ENCODE assay signal across 8 cellular contexts in genomic region chrX:12080265-12080664, GRCh38. TPM values are rescaled to one million over a fixed set of nuclear protein-coding genes. Genes with fewer than 3 reads are reported as not detected.
DNase-seq lines count a peak whose midpoint lies in the region; ATAC-seq and TF ChIP-seq lines count a peak whose summit lies in the region.

No MANE protein-coding gene starts in this region.

- no peaks in the 10 kb centered on the region for H3K36me3 ChIP-seq in HEK293 (ENCODE audit: control insufficient read depth in 2 of 2, insufficient read depth in 1 of 2, low read length in 2 of 2)

- ATAC-seq in stimulated activated effector memory CD8-positive, alpha-beta T cell treated with anti-CD3 and anti-CD28 coated beads, Interleukin-12 subunit alpha, Interleukin-12 subunit beta, amount 100 ng/mL, for 72 hours, result no peak

- POLR2A ChIA-PET in HEK293 (lab: Yijun Ruan, JAX), result no interaction called here

- TF ChIP-seq CTCF in HEK293 (tag by site-specific recombination; IDR thresholded peaks at IDR 0.05) (no peak), fibroblast of the aortic adventitia (IDR thresholded peaks at IDR 0.05; ENCODE audit: insufficient read depth, low read length) (peak; percentile 57)

- peak; percentile 34 for DNase-seq in COR-L47 (lab: John Stamatoyannopoulos, UW)
- peak; percentile 34 for DNase-seq in NOMO-1 treated with dmso at 0.1 percent for 144 hours (lab: John Stamatoyannopoulos, UW; ENCODE audit: unreplicated experiment)
- peak; percentile 69 for DNase-seq in fibroblast of the aortic adventitia (ENCODE audit: low read depth)
- peak; percentile 18 for DNase-seq in stromal cell of bone marrow (ENCODE audit: low read depth)
- no peak for DNase-seq in islet precursor cell
- DNase-seq in activated naive CD4-positive, alpha-beta T cell (lab: John Stamatoyannopoulos, UW), result no peak
- DNase-seq in stimulated activated effector memory CD8-positive, alpha-beta T cell treated with anti-CD3 and anti-CD28 coated beads, Interleukin-12 subunit alpha, Interleukin-12 subunit beta, amount 100 ng/mL, for 72 hours (ENCODE audit: low spot score in 2 of 2), result no peak

- no peaks in the 10 kb centered on the region for H3K4me1 Mint-ChIP-seq in stimulated activated effector memory CD8-positive, alpha-beta T cell treated with anti-CD3 and anti-CD28 coated beads, Interleukin-12 subunit alpha, Interleukin-12 subunit beta, amount 100 ng/mL, for 72 hours

- H3K4me3 Mint-ChIP-seq in stimulated activated effector memory CD8-positive, alpha-beta T cell treated with anti-CD3 and anti-CD28 coated beads, Interleukin-12 subunit alpha, Interleukin-12 subunit beta, amount 100 ng/mL, for 72 hours, result no peak overlapping the region

- H3K4me3 ChIP-seq in HEK293 (ENCODE audit: low read depth, low read length) (no peak overlapping the region), fibroblast of the aortic adventitia (ENCODE audit: low read depth, low read length) (no peak overlapping the region)

- H3K9me3 Mint-ChIP-seq in stimulated activated effector memory CD8-positive, alpha-beta T cell treated with anti-CD3 and anti-CD28 coated beads, Interleukin-12 subunit alpha, Interleukin-12 subunit beta, amount 100 ng/mL, for 72 hours, result no peaks in the 10 kb centered on the region

- peaks cover 3% of the 10 kb centered on the region; the same call in 1 of the 2 replicates for H3K4me1 ChIP-seq in HEK293 (ENCODE audit: control insufficient read depth, insufficient read depth, low read length)

- H3K27ac ChIP-seq in HEK293 (ENCODE audit: extremely low read depth, low read depth, low read length), result peak overlapping the region; percentile 54; the same call in 1 of the 2 replicates

- CTCF ChIA-PET in HEK293 (lab: Yijun Ruan, JAX), result interaction anchor here (0.6 to 2.0 kb wide), 30 partner anchors 11 to 743 kb away, joined by 3 to 17 read pairs (median 4); no protein-coding TSS in a partner anchor

- H3K9me3 ChIP-seq in HEK293 (ENCODE audit: control insufficient read depth, insufficient read depth, low read depth, low read length), result no peaks in the 10 kb centered on the region; the same call in 1 of the 2 replicates

- no peak overlapping the region for H3K27ac Mint-ChIP-seq in stimulated activated effector memory CD8-positive, alpha-beta T cell treated with anti-CD3 and anti-CD28 coated beads, Interleukin-12 subunit alpha, Interleukin-12 subunit beta, amount 100 ng/mL, for 72 hours

- no peaks in the 10 kb centered on the region for H3K36me3 Mint-ChIP-seq in stimulated activated effector memory CD8-positive, alpha-beta T cell treated with anti-CD3 and anti-CD28 coated beads, Interleukin-12 subunit alpha, Interleukin-12 subunit beta, amount 100 ng/mL, for 72 hours

TF ChIP-seq in HEK293, 187 proteins besides CTCF, POLR2A, EP300 and RAD21:
- TF ChIP-seq SCRT1 (tag by site-specific recombination; IDR thresholded peaks at IDR 0.05; ENCODE audit: borderline replicate concordance) (peak; percentile 53; the same call in 1 of the 2 replicates), ZNF654 (tag by site-specific recombination; IDR thresholded peaks at IDR 0.05; ENCODE audit: low read depth) (peak; percentile 70), SCRT2 (tag by site-specific recombination; IDR thresholded peaks at IDR 0.05) (peak; percentile 33; the same call in 1 of the 2 replicates), HOXD13 (CRISPR knock-in tag; IDR thresholded peaks at IDR 0.05; ENCODE audit: borderline replicate concordance) (no peak), ZSCAN30 (tag by site-specific recombination; IDR thresholded peaks at IDR 0.05) (0 out of 2 replicates have a peak, but pooled peaks have one; percentile 32), ZNF121 (tag by site-specific recombination; IDR thresholded peaks at IDR 0.05) (no peak), ZEB2 (tag by site-specific recombination; IDR thresholded peaks at IDR 0.05) (no peak), ZNF211 (tag by site-specific recombination; IDR thresholded peaks at IDR 0.05; ENCODE audit: low read depth) (no peak), IKZF3 (tag by site-specific recombination; IDR thresholded peaks at IDR 0.05) (0 out of 2 replicates have a peak, but pooled peaks have one; percentile 37), ZNF660 (tag by site-specific recombination; IDR thresholded peaks at IDR 0.05) (peak; percentile 31; the same call in 1 of the 2 replicates)

RNA-seq across cellular contexts. Expression of gene FRMPD4, which starts 58.0 kb away (rescaled TPM):
- 0.41 and 5.0 TPM in 2 replicates for total RNA-seq in fibroblast of the aortic adventitia (ENCODE audit: low replicate concordance)

Comparison
In these comparisons a context has a peak if more than half of its experiments do, and no peak if none do; other contexts are left out.
1. DNase-seq: peak in COR-L47 (single experiment), NOMO-1 treated with dmso at 0.1 percent for 144 hours (single experiment), fibroblast of the aortic adventitia (single experiment) and stromal cell of bone marrow (single experiment); none in islet precursor cell (single experiment), activated naive CD4-positive, alpha-beta T cell (0 of 4) and stimulated activated effector memory CD8-positive, alpha-beta T cell treated with anti-CD3 and anti-CD28 coated beads, Interleukin-12 subunit alpha, Interleukin-12 subunit beta, amount 100 ng/mL, for 72 hours (0 of 2).